30 cellular contexts compared by ENCODE assay signal in genomic region chr3:180860180-180860858, GRCh38.
"Had no signal": no experiment of that assay in that cellular context is flagged by ENCODE, and none has a peak within 500 bp of the region (broad histone marks: within the 10 kb centered on the region; RNA-seq: fewer than 3 reads in every experiment).

No MANE protein-coding gene starts in this region.

- H3K36me3 ChIP-seq: esophagus muscularis mucosa, gastrocnemius medialis, heart left ventricle had no signal

- H3K27ac Mint-ChIP-seq: activated CD4-positive, alpha-beta memory T cell treated with anti-CD3 and anti-CD28 coated beads for 36 hours; activated CD4-positive, alpha-beta T cell treated with anti-CD3 and anti-CD28 coated beads for 36 hours; activated CD4-positive, alpha-beta T cell treated with anti-CD3 and anti-CD28 coated beads, Interleukin-2, amount 10 ng/mL, durations not matched to agents 24 days and 14 days; activated CD8-positive, alpha-beta memory T cell treated with anti-CD3 and anti-CD28 coated beads, Interleukin-2, amount 10 ng/mL, durations not matched to agents 7 days and 5 days; activated CD8-positive, alpha-beta T cell treated with anti-CD3 and anti-CD28 coated beads, Interleukin-2, amount 10 ng/mL, durations not matched to agents 7 days and 5 days; activated naive CD8-positive, alpha-beta T cell; activated T-helper 17 cell treated with anti-CD3 and anti-CD28 coated beads, Interleukin-2, amount 50 U/mL, for 72 hours; effector memory CD8-positive, alpha-beta T cell had no signal

- H3K4me1 ChIP-seq: body of pancreas, esophagus muscularis mucosa, foreskin keratinocyte, gastrocnemius medialis, heart left ventricle had no signal

- H3K4me3 Mint-ChIP-seq: activated CD4-positive, alpha-beta memory T cell treated with anti-CD3 and anti-CD28 coated beads for 36 hours; activated CD4-positive, alpha-beta T cell treated with anti-CD3 and anti-CD28 coated beads for 36 hours; activated CD4-positive, alpha-beta T cell treated with anti-CD3 and anti-CD28 coated beads, Interleukin-2, amount 10 ng/mL, durations not matched to agents 24 days and 14 days; activated CD8-positive, alpha-beta memory T cell treated with anti-CD3 and anti-CD28 coated beads, Interleukin-2, amount 10 ng/mL, durations not matched to agents 7 days and 5 days; activated CD8-positive, alpha-beta T cell treated with anti-CD3 and anti-CD28 coated beads, Interleukin-2, amount 10 ng/mL, durations not matched to agents 7 days and 5 days; activated naive CD8-positive, alpha-beta T cell; activated T-helper 17 cell treated with anti-CD3 and anti-CD28 coated beads, Interleukin-2, amount 50 U/mL, for 72 hours; effector memory CD8-positive, alpha-beta T cell had no signal

- H3K27me3 ChIP-seq: body of pancreas, esophagus muscularis mucosa, foreskin keratinocyte, gastrocnemius medialis, heart left ventricle had no signal

- H3K4me3 ChIP-seq: body of pancreas, esophagus muscularis mucosa, gastrocnemius medialis, heart left ventricle had no signal

- H3K4me1 Mint-ChIP-seq: activated CD4-positive, alpha-beta T cell treated with anti-CD3 and anti-CD28 coated beads for 36 hours; activated CD4-positive, alpha-beta T cell treated with anti-CD3 and anti-CD28 coated beads, Interleukin-2, amount 10 ng/mL, durations not matched to agents 24 days and 14 days; activated CD8-positive, alpha-beta memory T cell treated with anti-CD3 and anti-CD28 coated beads, Interleukin-2, amount 10 ng/mL, durations not matched to agents 7 days and 5 days; activated T-helper 17 cell treated with anti-CD3 and anti-CD28 coated beads, Interleukin-2, amount 50 U/mL, for 72 hours had no signal

- H3K9me3 Mint-ChIP-seq: activated CD4-positive, alpha-beta T cell treated with anti-CD3 and anti-CD28 coated beads, Interleukin-2, amount 10 ng/mL, durations not matched to agents 24 days and 14 days had no signal

- H3K27ac ChIP-seq: body of pancreas, esophagus muscularis mucosa, foreskin keratinocyte, gastrocnemius medialis, heart left ventricle had no signal

- DNase-seq: activated CD4-positive, alpha-beta memory T cell treated with anti-CD3 and anti-CD28 coated beads for 36 hours; activated CD4-positive, alpha-beta T cell treated with anti-CD3 and anti-CD28 coated beads for 36 hours; activated CD4-positive, alpha-beta T cell treated with anti-CD3 and anti-CD28 coated beads, Interleukin-2, amount 10 ng/mL, durations not matched to agents 24 days and 14 days; activated CD4-positive, CD25-positive, alpha-beta regulatory T cell; activated CD4-positive, CD25-positive, alpha-beta regulatory T cell treated with anti-CD3 and anti-CD28 coated beads, Interleukin-2, amount 50 U/mL, for 72 hours; activated CD8-positive, alpha-beta memory T cell treated with anti-CD3 and anti-CD28 coated beads, Interleukin-2, amount 10 ng/mL, durations not matched to agents 7 days and 5 days; activated CD8-positive, alpha-beta memory T cell treated with anti-CD3 and anti-CD28 coated beads, Interleukin-2, amount 50 U/mL, for 4 hours; activated CD8-positive, alpha-beta T cell treated with anti-CD3 and anti-CD28 coated beads, Interleukin-2, amount 10 ng/mL, durations not matched to agents 7 days and 5 days; activated effector memory CD4-positive, alpha-beta T cell treated with Interleukin-2 at 50 U/mL for 16 hours; activated gamma-delta T cell treated with Interleukin-2 at 50 U/mL for 16 hours; activated naive CD4-positive, alpha-beta T cell treated with anti-CD3 and anti-CD28 coated beads, Interleukin-2, amount 50 U/mL, for 16 hours; activated naive CD4-positive, alpha-beta T cell treated with Interleukin-2 at 50 U/mL for 16 hours; activated T-cell treated with anti-CD3 and anti-CD28 coated beads, Interleukin-2, amount 50 U/mL, for 1 hour; amniotic stem cell; anterior cingulate cortex; body of pancreas; caudate nucleus; cortex of kidney; dermis blood vessel endothelial cell; effector CD4-positive, alpha-beta T cell; effector memory CD8-positive, alpha-beta T cell; erythroblast; foreskin keratinocyte; gastrocnemius medialis; glutamatergic neuron; heart left ventricle; T-helper 2 cell had no signal

- H3K27me3 Mint-ChIP-seq: activated CD8-positive, alpha-beta memory T cell treated with anti-CD3 and anti-CD28 coated beads, Interleukin-2, amount 10 ng/mL, durations not matched to agents 7 days and 5 days had no signal

- H3K36me3 Mint-ChIP-seq: activated CD4-positive, alpha-beta memory T cell treated with anti-CD3 and anti-CD28 coated beads for 36 hours; activated CD8-positive, alpha-beta memory T cell treated with anti-CD3 and anti-CD28 coated beads, Interleukin-2, amount 10 ng/mL, durations not matched to agents 7 days and 5 days had no signal

- H3K9me3 ChIP-seq: body of pancreas, gastrocnemius medialis had no signal

- ATAC-seq: activated CD4-positive, alpha-beta T cell treated with anti-CD3 and anti-CD28 coated beads for 36 hours; activated CD8-positive, alpha-beta memory T cell treated with anti-CD3 and anti-CD28 coated beads, Interleukin-2, amount 10 ng/mL, durations not matched to agents 7 days and 5 days; activated CD8-positive, alpha-beta T cell treated with anti-CD3 and anti-CD28 coated beads, Interleukin-2, amount 10 ng/mL, durations not matched to agents 7 days and 5 days; activated T-helper 17 cell treated with anti-CD3 and anti-CD28 coated beads, Interleukin-2, amount 50 U/mL, for 72 hours; body of pancreas; effector memory CD8-positive, alpha-beta T cell; foreskin keratinocyte; gastrocnemius medialis; heart left ventricle had no signal
